ENCODE assay signal across 16 cellular contexts in genomic region chr10:101080933-101081546, GRCh38. TPM values are rescaled to one million over a fixed set of nuclear protein-coding genes. Genes with fewer than 3 reads are reported as not detected.
DNase-seq lines count a peak whose midpoint lies in the region; ATAC-seq, FAIRE-seq and TF ChIP-seq lines count a peak whose summit lies in the region.
"Had no signal": no experiment of that assay in that cellular context is flagged by ENCODE, and none has a peak within 500 bp of the region (broad histone marks: within the 10 kb centered on the region; RNA-seq: fewer than 3 reads in every experiment).

No MANE protein-coding gene starts in this region.

- no peaks in the 10 kb centered on the region for H3K79me2 ChIP-seq in HCT116 (ENCODE audit: insufficient read depth, low read length)
- no peaks in the 10 kb centered on the region for H3K79me2 ChIP-seq in GM12878 (ENCODE audit: control insufficient read depth, insufficient read depth, low read length)
- no peaks in the 10 kb centered on the region for H3K79me2 ChIP-seq in keratinocyte (ENCODE audit: control insufficient read depth, insufficient read depth, low read length)

- dilution Hi-C loops in keratinocyte (cut with MboI; ENCODE audit: extremely low pct_ligation_motif_present, low sequenced_read_pairs), result no loop called here

- in situ Hi-C loops in GM12878 (cut with MboI), result no loop called here

- H3K9ac ChIP-seq in HCT116 (ENCODE audit: low read length) (no peak overlapping the region), GM12878 (ENCODE audit: control insufficient read depth, insufficient read depth, low read length) (no peak overlapping the region), keratinocyte (ENCODE audit: control insufficient read depth, extremely low read depth, insufficient read depth, low read length) (no peak overlapping the region)
- H3K9ac ChIP-seq: BLaER1 treated with 17β-estradiol and CSF1 and Interleukin-3, amounts not matched to agents 10 nM and 100 nM had no signal

- SMC1A ChIA-PET in GM12878 (lab: Charles Lee; ENCODE audit: uncharacterized antibody, unreplicated experiment), result no interaction called here

- intact Hi-C loops in HCT116 (cut with micrococcal nuclease) (no loop called here), GM12878 (cut with micrococcal nuclease; ENCODE audit: unreplicated experiment) (no loop called here)
- intact Hi-C loops in naive thymus-derived CD4-positive, alpha-beta T cell (cut with micrococcal nuclease), result no loop called here

- no peaks in the 10 kb centered on the region for H3K9me3 Mint-ChIP-seq in CD8-positive, alpha-beta memory T cell
- H3K9me3 Mint-ChIP-seq in naive thymus-derived CD4-positive, alpha-beta T cell, result peaks cover 0 to 2% (median 0%) of the 10 kb centered on the region in 11 donors
- H3K9me3 Mint-ChIP-seq: central memory CD8-positive, alpha-beta T cell had no signal

- TF ChIP-seq POLR2A in HCT116 (IDR thresholded peaks at IDR 0.05; ENCODE audit: borderline replicate concordance, extremely low read depth, insufficient read depth, insufficient read length) (no peak), GM12878 (IDR thresholded peaks at IDR 0.05; ENCODE audit: low read depth, low read length) (no peak)

- peaks cover 24 to 74% of the 10 kb centered on the region in 2 donors for H3K27me3 Mint-ChIP-seq in CD8-positive, alpha-beta memory T cell
- peaks cover 38 to 64% (median 59%) of the 10 kb centered on the region in 5 donors for H3K27me3 Mint-ChIP-seq in naive thymus-derived CD4-positive, alpha-beta T cell

- no peak for FAIRE-seq in GM12878 (lab: Jason Lieb, UNC)
- peak; percentile 83 for FAIRE-seq in keratinocyte (lab: Jason Lieb, UNC)
- FAIRE-seq: islet of Langerhans had no signal

- H3K36me3 Mint-ChIP-seq in CD8-positive, alpha-beta memory T cell, result no peaks in the 10 kb centered on the region
- peaks cover 0 to 9% (median 0%) of the 10 kb centered on the region in 5 donors for H3K36me3 Mint-ChIP-seq in naive thymus-derived CD4-positive, alpha-beta T cell

- POLR2A ChIA-PET in HCT116 (lab: Charles Lee) (no interaction called here), GM12878 (lab: Charles Lee) (no interaction called here)
- POLR2A ChIA-PET in CD8-positive, alpha-beta memory T cell (lab: Charles Lee), result no interaction called here
- POLR2A ChIA-PET in naive thymus-derived CD4-positive, alpha-beta T cell (lab: Charles Lee), result no interaction called here

- no peaks in the 10 kb centered on the region for H4K20me1 ChIP-seq in HCT116 (ENCODE audit: insufficient read depth)
- H4K20me1 ChIP-seq in GM12878 (ENCODE audit: control insufficient read depth, insufficient read depth), result no peaks in the 10 kb centered on the region; the same call in 1 of the 2 replicates
- no peaks in the 10 kb centered on the region for H4K20me1 ChIP-seq in keratinocyte (ENCODE audit: control insufficient read depth, extremely low read depth, insufficient read depth, low read length)

- no peaks in the 10 kb centered on the region for H3K4me1 Mint-ChIP-seq in CD8-positive, alpha-beta memory T cell
- H3K4me1 Mint-ChIP-seq in naive thymus-derived CD4-positive, alpha-beta T cell, result no peaks in the 10 kb centered on the region
- H3K4me1 Mint-ChIP-seq: central memory CD8-positive, alpha-beta T cell had no signal

- H3K9me2 ChIP-seq in HCT116 (ENCODE audit: insufficient read depth), result no peaks in the 10 kb centered on the region

- H3K4me1 ChIP-seq in HCT116 (ENCODE audit: control insufficient read depth in 1 of 2, insufficient read depth in 2 of 2, low read length in 2 of 2) (no peaks in the 10 kb centered on the region), GM12878 (ENCODE audit: control insufficient read depth, insufficient read depth, low read length) (no peaks in the 10 kb centered on the region), keratinocyte (ENCODE audit: control insufficient read depth, extremely low read depth, insufficient read depth, low read length) (peaks cover 7% of the 10 kb centered on the region)
- no peaks in the 10 kb centered on the region for H3K4me1 ChIP-seq in CD8-positive, alpha-beta memory T cell (ENCODE audit: insufficient read depth, low read length)
- H3K4me1 ChIP-seq in naive thymus-derived CD4-positive, alpha-beta T cell (ENCODE audit: control insufficient read depth in 2 of 2, insufficient read depth in 2 of 2, low read length in 2 of 2), result no peaks in the 10 kb centered on the region
- H3K4me1 ChIP-seq: esophagus squamous epithelium had no signal

- H3K27ac Mint-ChIP-seq in CD8-positive, alpha-beta memory T cell, result peak overlapping the region in 1 of 8 donors; percentile 48
- no peak overlapping the region for H3K27ac Mint-ChIP-seq in naive thymus-derived CD4-positive, alpha-beta T cell

- no peak overlapping the region for H2AFZ ChIP-seq in HCT116 (ENCODE audit: low read depth, low read length, poor library complexity, severe bottlenecking)
- H2AFZ ChIP-seq in GM12878 (ENCODE audit: control insufficient read depth, low read depth, low read length), result no peak overlapping the region
- no peak overlapping the region for H2AFZ ChIP-seq in keratinocyte (ENCODE audit: control insufficient read depth, low read length)

- H3K36me3 ChIP-seq in HCT116 (ENCODE audit: control insufficient read depth in 1 of 2, insufficient read depth in 2 of 2, low read length in 2 of 2), result no peaks in the 10 kb centered on the region
- H3K36me3 ChIP-seq in GM12878 (ENCODE audit: control insufficient read depth in 2 of 2, insufficient read depth in 2 of 2, low read length in 1 of 2), result no peaks in the 10 kb centered on the region
- H3K36me3 ChIP-seq in keratinocyte (ENCODE audit: control insufficient read depth in 2 of 2, extremely low read depth in 1 of 2, insufficient read depth in 2 of 2, low read length in 2 of 2), result no peaks in the 10 kb centered on the region
- no peaks in the 10 kb centered on the region for H3K36me3 ChIP-seq in CD8-positive, alpha-beta memory T cell (ENCODE audit: insufficient read depth, low read length)
- H3K36me3 ChIP-seq in naive thymus-derived CD4-positive, alpha-beta T cell (ENCODE audit: control insufficient read depth in 2 of 3, insufficient read depth in 3 of 3, low read length in 3 of 3), result no peaks in the 10 kb centered on the region
- H3K36me3 ChIP-seq: BLaER1 treated with 17β-estradiol and CSF1 and Interleukin-3, amounts not matched to agents 10 nM and 100 nM; esophagus squamous epithelium had no signal

- no peak overlapping the region for H3K4me3 Mint-ChIP-seq in CD8-positive, alpha-beta memory T cell
- H3K4me3 Mint-ChIP-seq in naive thymus-derived CD4-positive, alpha-beta T cell, result no peak overlapping the region
- H3K4me3 Mint-ChIP-seq: central memory CD8-positive, alpha-beta T cell had no signal

- CTCF ChIA-PET in HCT116 (lab: Charles Lee), result no interaction called here
- CTCF ChIA-PET in GM12878 (lab: Yijun Ruan, JAX), result interaction anchor here (0.7 to 2.0 kb wide), 3 partner anchors 15 to 60 kb away, joined by 3 to 6 read pairs (median 3); no protein-coding TSS in a partner anchor
- CTCF ChIA-PET in CD8-positive, alpha-beta memory T cell (lab: Charles Lee), result interaction anchor here (1.0 to 1.5 kb wide), 2 partner anchors 15 to 61 kb away, joined by 3 to 5 read pairs; no protein-coding TSS in a partner anchor
- CTCF ChIA-PET in naive thymus-derived CD4-positive, alpha-beta T cell (lab: Charles Lee), result no interaction called here

- BruUV-seq in HCT116 (replicated peaks; lab: Mats Ljungman, UMichigan), result no TSS peak
- BruUV-seq in GM12878 (replicated peaks; lab: Mats Ljungman, UMichigan), result no TSS peak

- ATAC-seq in HCT116 (0 out of 2 replicates have a peak, but pooled peaks have one; percentile 38), GM12878 (no peak), HG03469 (IDR thresholded peaks at IDR 0.05; ENCODE audit: unreplicated experiment) (no peak)
- ATAC-seq in naive thymus-derived CD4-positive, alpha-beta T cell, result no peak
- ATAC-seq: right cardiac atrium had no signal

- TF ChIP-seq CTCF in HCT116 (IDR thresholded peaks at IDR 0.05 in 2 of 3, conservative IDR thresholded peaks at IDR 0.05 in 1 of 3; ENCODE audit: borderline replicate concordance in 1 of 3, insufficient read depth in 1 of 3, low read depth in 2 of 3, low read length in 2 of 3) (no peak), GM12878 (IDR thresholded peaks at IDR 0.05 in 2 of 3, conservative IDR thresholded peaks at IDR 0.05 in 1 of 3; ENCODE audit: control insufficient read depth in 2 of 3, extremely low read depth in 1 of 3, insufficient read depth in 1 of 3, low read depth in 3 of 3, low read length in 3 of 3) (no peak), keratinocyte (optimal IDR thresholded peaks at IDR 0.05 in 1 of 3, IDR thresholded peaks at IDR 0.05 in 1 of 3, conservative IDR thresholded peaks at IDR 0.05 in 1 of 3; ENCODE audit: extremely low read depth in 1 of 3, insufficient read depth in 2 of 3, low read length in 3 of 3) (no peak)

- no peak overlapping the region for H3K4me3 ChIP-seq in HCT116 (replicated peaks in 1 of 2; ENCODE audit: low read depth in 1 of 2, low read length in 2 of 2)
- no peak overlapping the region for H3K4me3 ChIP-seq in GM12878
- no peak overlapping the region for H3K4me3 ChIP-seq in keratinocyte (ENCODE audit: control insufficient read depth in 2 of 3, extremely low read depth in 1 of 3, insufficient read depth in 2 of 3, low read depth in 1 of 3, low read length in 3 of 3)
- no peak overlapping the region for H3K4me3 ChIP-seq in CD8-positive, alpha-beta memory T cell (ENCODE audit: low read length)
- no peak overlapping the region for H3K4me3 ChIP-seq in naive thymus-derived CD4-positive, alpha-beta T cell (ENCODE audit: low read length)
- H3K4me3 ChIP-seq: BLaER1 treated with 17β-estradiol and CSF1 and Interleukin-3, amounts not matched to agents 10 nM and 100 nM; esophagus squamous epithelium had no signal

- no peak overlapping the region for H3K27ac ChIP-seq in HCT116 (ENCODE audit: low read depth, low read length)
- H3K27ac ChIP-seq in GM12878 (ENCODE audit: control insufficient read depth, insufficient read depth), result no peak overlapping the region
- no peak overlapping the region for H3K27ac ChIP-seq in keratinocyte (ENCODE audit: control insufficient read depth, insufficient read depth, low read length)
- H3K27ac ChIP-seq in CD8-positive, alpha-beta memory T cell (ENCODE audit: low read depth, low read length), result no peak overlapping the region
- no peak overlapping the region for H3K27ac ChIP-seq in naive thymus-derived CD4-positive, alpha-beta T cell (ENCODE audit: low read depth, low read length)
- H3K27ac ChIP-seq: BLaER1 treated with 17β-estradiol and CSF1 and Interleukin-3, amounts not matched to agents 10 nM and 100 nM; esophagus squamous epithelium had no signal

- 40% methylated on average over 4 of the region's 4 CpGs for WGBS in GM12878 (ENCODE audit: insufficient coverage, insufficient replicate concordance, low lambda C conversion rate, missing lambda C conversion rate)

- TF ChIP-seq RAD21 in HCT116 (IDR thresholded peaks at IDR 0.05; ENCODE audit: low read depth) (no peak), GM12878 (IDR thresholded peaks at IDR 0.05; ENCODE audit: insufficient read depth, low read depth, low read length) (no peak)

- RAD21 ChIA-PET in HCT116 (lab: Charles Lee; ENCODE audit: low non-redundant PET in 1 of 2, low total read pairs in 2 of 2, uncharacterized antibody in 2 of 2, unreplicated experiment in 2 of 2) (no interaction called here), GM12878 (lab: Charles Lee; ENCODE audit: unreplicated experiment) (no interaction called here)

- peaks cover 57% of the 10 kb centered on the region; the same call in 1 of the 2 replicates for H3K27me3 ChIP-seq in HCT116 (ENCODE audit: insufficient read depth, low read length)
- peaks cover 3 to 10% of the 10 kb centered on the region in 2 experiments; a peak in 3 of 4 replicates for H3K27me3 ChIP-seq in GM12878 (replicated peaks in 1 of 2; ENCODE audit: control insufficient read depth in 2 of 2, insufficient read depth in 2 of 2, low read length in 1 of 2)
- H3K27me3 ChIP-seq in keratinocyte (ENCODE audit: control insufficient read depth, extremely low read depth, insufficient read depth, low read length), result peaks cover 19% of the 10 kb centered on the region
- H3K27me3 ChIP-seq in CD8-positive, alpha-beta memory T cell (ENCODE audit: insufficient read depth, low read length, poor library complexity, severe bottlenecking), result no peaks in the 10 kb centered on the region
- no peaks in the 10 kb centered on the region for H3K27me3 ChIP-seq in naive thymus-derived CD4-positive, alpha-beta T cell (ENCODE audit: control insufficient read depth in 2 of 2, insufficient read depth in 2 of 2, low read length in 2 of 2)

- H3K9me1 ChIP-seq in keratinocyte (ENCODE audit: control insufficient read depth, extremely low read depth, insufficient read depth, low read length), result no peaks in the 10 kb centered on the region

- H3K4me2 ChIP-seq in HCT116 (ENCODE audit: low read length) (no peak overlapping the region), GM12878 (ENCODE audit: control insufficient read depth, insufficient read depth) (no peak overlapping the region), keratinocyte (ENCODE audit: control insufficient read depth, extremely low read depth, insufficient read depth, low read depth, low read length) (no peak overlapping the region)
- H3K4me2 ChIP-seq: BLaER1 treated with 17β-estradiol and CSF1 and Interleukin-3, amounts not matched to agents 10 nM and 100 nM had no signal

- DNase-seq in AG08396 (ENCODE audit: low spot score) (peak; percentile 61), HCT116 (ENCODE audit: low read depth, low spot score) (no peak), GM12878 (ENCODE audit: low read depth, low spot score) (no peak), keratinocyte (ENCODE audit: low read depth, low spot score) (no peak), NCI-H524 treated with DMSO at 0.1 percent for 48 hours (lab: John Stamatoyannopoulos, UW) (no peak)
- no peak for DNase-seq in CD8-positive, alpha-beta memory T cell
- DNase-seq in naive thymus-derived CD4-positive, alpha-beta T cell, result no peak
- DNase-seq: activated CD4-positive, alpha-beta T cell treated with anti-CD3 and anti-CD28 coated beads, Interleukin-2, amount 50 U/mL, for 48 hours; esophagus squamous epithelium; GDM1; right cardiac atrium had no signal

- no peak for TF ChIP-seq EP300 in GM12878 (IDR thresholded peaks at IDR 0.05; ENCODE audit: borderline replicate concordance in 1 of 2, control insufficient read depth in 1 of 2, low read depth in 2 of 2, low read length in 2 of 2)

- H3K9me3 ChIP-seq in HCT116 (ENCODE audit: control insufficient read depth in 1 of 2, insufficient read depth in 1 of 2, low read depth in 1 of 2, low read length in 2 of 2) (no peaks in the 10 kb centered on the region), GM12878 (replicated peaks; ENCODE audit: control insufficient read depth, insufficient read depth, low read length) (no peaks in the 10 kb centered on the region), keratinocyte (ENCODE audit: control insufficient read depth, low read depth, low read length) (no peaks in the 10 kb centered on the region)
- no peaks in the 10 kb centered on the region for H3K9me3 ChIP-seq in CD8-positive, alpha-beta memory T cell (ENCODE audit: low read length)
- no peaks in the 10 kb centered on the region for H3K9me3 ChIP-seq in naive thymus-derived CD4-positive, alpha-beta T cell (ENCODE audit: control insufficient read depth in 2 of 3, low read length in 3 of 3)
- H3K9me3 ChIP-seq: BLaER1 treated with 17β-estradiol and CSF1 and Interleukin-3, amounts not matched to agents 10 nM and 100 nM; esophagus squamous epithelium had no signal

RNA-seq across cellular contexts. Expression of gene KAZALD1, which starts 19.3 kb away (rescaled TPM):
- total RNA-seq in HCT116 (2021; ENCODE audit: unreplicated experiment) (16.0 TPM), GM12878 (2014; rRNA removed) (2.3 and 2.8 TPM in 2 replicates), GM12878 (2014; rRNA removed; fragmentation: Illumina TruSeq; extraction: Trizol) (2.1 and 3.3 TPM in 2 replicates), GM12878 (2021) (4.3 and 4.7 TPM in 2 replicates)
- polyA plus RNA-seq in HCT116 (2012), result 8.1 and 9.4 TPM in 2 replicates
- total RNA-seq in GM12878 (2013; cell fraction: nucleolus; rRNA removed), result 4.8 and 6.2 TPM in 2 replicates
- polyA plus RNA-seq in GM12878 (2011; ENCODE audit: low read depth), result 0.58 TPM
- polyA plus RNA-seq in GM12878 (2011; rRNA removed) (1.1 and 2.2 TPM in 2 replicates), GM12878 (2014; fragmentation: Illumina TruSeq; extraction: Trizol) (0.90 and 1.0 TPM in 2 replicates), GM12878 (2014; fragmentation: Nextera tagmentation; extraction: Ambion mirVana) (under 1 TPM; 0.10 to 0.26 TPM), GM12878 (2014; rRNA removed) (3.1 and 3.5 TPM in 2 replicates), GM12878 (2016; fragmentation: Nextera tagmentation; extraction: Ambion mirVana) (1 to 10 TPM; 1.0 to 1.7 TPM), keratinocyte (0.08 to 0.18 TPM (median 0.18 TPM) in 3 replicates)
- polyA plus RNA-seq in GM12878 (2011; cell fraction: cytosol; rRNA removed), result 2.7 and 4.4 TPM in 2 replicates
- polyA plus RNA-seq in GM12878 (2011; cell fraction: nucleus; rRNA removed), result 7.6 and 12.3 TPM in 2 replicates
- 0.80 and 1.7 TPM in 2 replicates for polyA plus RNA-seq in GM12878 (2012)
- polyA minus RNA-seq in GM12878 (2011; rRNA and poly(A)+ RNA removed), result 1.2 and 4.7 TPM in 2 replicates
- 1.6 and 4.1 TPM in 2 replicates for polyA minus RNA-seq in GM12878 (2011; cell fraction: cytosol; rRNA and poly(A)+ RNA removed)
- 6.9 and 15.1 TPM in 2 replicates for polyA minus RNA-seq in GM12878 (2011; cell fraction: nucleus; rRNA and poly(A)+ RNA removed)
- polyA plus RNA-seq in keratinocyte (2011; ENCODE audit: low read depth), result 0.40 TPM
- polyA plus RNA-seq in keratinocyte (2011; cell fraction: cytosol; rRNA removed), result 0.06 and 0.07 TPM in 2 replicates
- 0.11 TPM in 1 of 2 replicates, not detected in the other for polyA plus RNA-seq in keratinocyte (2011; cell fraction: nucleus; rRNA removed)
- 0.18 and 0.72 TPM in 2 replicates for polyA plus RNA-seq in keratinocyte (2012; ENCODE audit: low replicate concordance)
- 0.36 to 0.38 TPM in 2 of 3 replicates, not detected in the other for polyA minus RNA-seq in keratinocyte
- polyA minus RNA-seq in keratinocyte (2011; cell fraction: cytosol; rRNA and poly(A)+ RNA removed), result 0.96 TPM
- polyA minus RNA-seq in keratinocyte (2011; cell fraction: nucleus; rRNA and poly(A)+ RNA removed), result not detected in 2 replicates
- under 1 TPM; 0.18 to 0.20 TPM for total RNA-seq in CD8-positive, alpha-beta memory T cell
- polyA plus RNA-seq in CD8-positive, alpha-beta memory T cell, result not detected
- 1 to 10 TPM in 1 of 5 experiments, under 1 TPM in 2, not detected in 2; 0.22 to 1.5 (median 0.29) TPM for total RNA-seq in naive thymus-derived CD4-positive, alpha-beta T cell
- polyA plus RNA-seq in naive thymus-derived CD4-positive, alpha-beta T cell, result not detected

RNA-seq across cellular contexts. Expression of gene SFXN3, which starts 50.0 kb away (rescaled TPM):
- 52.5 TPM for total RNA-seq in HCT116 (2021; ENCODE audit: unreplicated experiment)
- polyA plus RNA-seq in HCT116 (2012), result 54.6 and 59.3 TPM in 2 replicates
- 10.8 and 13.6 TPM in 2 replicates for total RNA-seq in GM12878 (2013; cell fraction: nucleolus; rRNA removed)
- total RNA-seq in GM12878 (2014; rRNA removed), result 1.1 and 1.2 TPM in 2 replicates
- total RNA-seq in GM12878 (2014; rRNA removed; fragmentation: Illumina TruSeq; extraction: Trizol), result 0.63 and 1.1 TPM in 2 replicates
- 1.0 and 1.2 TPM in 2 replicates for total RNA-seq in GM12878 (2021)
- 1.1 TPM for polyA plus RNA-seq in GM12878 (2011; ENCODE audit: low read depth)
- 8.7 and 11.3 TPM in 2 replicates for polyA plus RNA-seq in GM12878 (2011; rRNA removed)
- 14.5 and 15.4 TPM in 2 replicates for polyA plus RNA-seq in GM12878 (2011; cell fraction: cytosol; rRNA removed)
- 29.3 and 42.3 TPM in 2 replicates for polyA plus RNA-seq in GM12878 (2011; cell fraction: nucleus; rRNA removed)
- polyA plus RNA-seq in GM12878 (2012), result 1.7 and 4.3 TPM in 2 replicates
- polyA plus RNA-seq in GM12878 (2014; fragmentation: Illumina TruSeq; extraction: Trizol), result 1.3 and 1.7 TPM in 2 replicates
- polyA plus RNA-seq in GM12878 (2014; fragmentation: Nextera tagmentation; extraction: Ambion mirVana), result under 1 TPM; 0.05 to 0.44 TPM
- polyA plus RNA-seq in GM12878 (2014; rRNA removed), result 1.7 and 2.5 TPM in 2 replicates
- polyA plus RNA-seq in GM12878 (2016; fragmentation: Nextera tagmentation; extraction: Ambion mirVana), result 1 to 10 TPM in 1 of 2 experiments, under 1 TPM in 1; 0.56 to 1.2 TPM
- 4.9 and 11.1 TPM in 2 replicates for polyA minus RNA-seq in GM12878 (2011; rRNA and poly(A)+ RNA removed)
- 7.1 and 11.8 TPM in 2 replicates for polyA minus RNA-seq in GM12878 (2011; cell fraction: cytosol; rRNA and poly(A)+ RNA removed)
- polyA minus RNA-seq in GM12878 (2011; cell fraction: nucleus; rRNA and poly(A)+ RNA removed), result 6.2 and 6.5 TPM in 2 replicates
- polyA plus RNA-seq in keratinocyte, result 77.0 to 102 TPM (median 78.7 TPM) in 3 replicates
- 16.3 TPM for polyA plus RNA-seq in keratinocyte (2011; ENCODE audit: low read depth)
- polyA plus RNA-seq in keratinocyte (2011; cell fraction: cytosol; rRNA removed), result 46.8 and 54.3 TPM in 2 replicates
- polyA plus RNA-seq in keratinocyte (2011; cell fraction: nucleus; rRNA removed), result 223 and 238 TPM in 2 replicates
- 29.7 and 42.9 TPM in 2 replicates for polyA plus RNA-seq in keratinocyte (2012; ENCODE audit: low replicate concordance)
- polyA minus RNA-seq in keratinocyte, result 101 to 143 TPM (median 111 TPM) in 3 replicates
- 110 TPM for polyA minus RNA-seq in keratinocyte (2011; cell fraction: cytosol; rRNA and poly(A)+ RNA removed)
- 45.5 and 69.4 TPM in 2 replicates for polyA minus RNA-seq in keratinocyte (2011; cell fraction: nucleus; rRNA and poly(A)+ RNA removed)
- 10 to 100 TPM; 25.2 to 26.5 TPM for total RNA-seq in CD8-positive, alpha-beta memory T cell
- 17.6 TPM for polyA plus RNA-seq in CD8-positive, alpha-beta memory T cell
- 10 to 100 TPM; 33.7 to 90.4 (median 48.4) TPM for total RNA-seq in naive thymus-derived CD4-positive, alpha-beta T cell
- polyA plus RNA-seq in naive thymus-derived CD4-positive, alpha-beta T cell, result 10 to 100 TPM; 12.6 to 13.2 TPM

RNA-seq across cellular contexts. Expression of gene TLX1, which starts 50.1 kb away (rescaled TPM):
- total RNA-seq in HCT116 (2021; ENCODE audit: unreplicated experiment) (not detected), GM12878 (2014; rRNA removed) (not detected in 2 replicates), GM12878 (2014; rRNA removed; fragmentation: Illumina TruSeq; extraction: Trizol) (not detected in 2 replicates), GM12878 (2021) (not detected in 2 replicates)
- polyA plus RNA-seq in HCT116 (2012), result 0.09 and 0.42 TPM in 2 replicates
- total RNA-seq in GM12878 (2013; cell fraction: nucleolus; rRNA removed), result not detected in 2 replicates
- not detected for polyA plus RNA-seq in GM12878 (2011; ENCODE audit: low read depth)
- polyA plus RNA-seq in GM12878 (2011; rRNA removed) (not detected in 2 replicates), GM12878 (2014; fragmentation: Illumina TruSeq; extraction: Trizol) (not detected in 2 replicates), GM12878 (2014; fragmentation: Nextera tagmentation; extraction: Ambion mirVana) (not detected), GM12878 (2014; rRNA removed) (not detected in 2 replicates), GM12878 (2016; fragmentation: Nextera tagmentation; extraction: Ambion mirVana) (not detected), keratinocyte (not detected in 3 replicates)
- polyA plus RNA-seq in GM12878 (2011; cell fraction: cytosol; rRNA removed), result not detected in 2 replicates
- polyA plus RNA-seq in GM12878 (2011; cell fraction: nucleus; rRNA removed), result not detected in 2 replicates
- polyA plus RNA-seq in GM12878 (2012), result not detected in 2 replicates
- polyA minus RNA-seq in GM12878 (2011; rRNA and poly(A)+ RNA removed), result 0.10 TPM in 1 of 2 replicates, not detected in the other
- polyA minus RNA-seq in GM12878 (2011; cell fraction: cytosol; rRNA and poly(A)+ RNA removed), result not detected in 2 replicates
- not detected in 2 replicates for polyA minus RNA-seq in GM12878 (2011; cell fraction: nucleus; rRNA and poly(A)+ RNA removed)
- polyA plus RNA-seq in keratinocyte (2011; ENCODE audit: low read depth), result not detected
- polyA plus RNA-seq in keratinocyte (2011; cell fraction: cytosol; rRNA removed), result not detected in 2 replicates
- not detected in 2 replicates for polyA plus RNA-seq in keratinocyte (2011; cell fraction: nucleus; rRNA removed)
- polyA plus RNA-seq in keratinocyte (2012; ENCODE audit: low replicate concordance), result not detected in 2 replicates
- polyA minus RNA-seq in keratinocyte, result not detected in 3 replicates
- polyA minus RNA-seq in keratinocyte (2011; cell fraction: cytosol; rRNA and poly(A)+ RNA removed), result not detected
- polyA minus RNA-seq in keratinocyte (2011; cell fraction: nucleus; rRNA and poly(A)+ RNA removed), result not detected in 2 replicates
- not detected for total RNA-seq in CD8-positive, alpha-beta memory T cell
- not detected for polyA plus RNA-seq in CD8-positive, alpha-beta memory T cell
- total RNA-seq in naive thymus-derived CD4-positive, alpha-beta T cell, result not detected
- polyA plus RNA-seq in naive thymus-derived CD4-positive, alpha-beta T cell, result not detected
- total RNA-seq: esophagus squamous epithelium; T-helper 1 cell treated with Interleukin-12 subunit alpha and Interleukin-12 subunit beta and Interleukin-4 antibody, amounts not matched to agents 30 ng/mL and 1 ng/mL, for 36 hours had no signal

RNA-seq across cellular contexts. Expression of gene PDZD7, which starts 50.1 kb away (rescaled TPM):
- 6.1 TPM for total RNA-seq in HCT116 (2021; ENCODE audit: unreplicated experiment)
- 4.8 and 6.1 TPM in 2 replicates for polyA plus RNA-seq in HCT116 (2012)
- total RNA-seq in GM12878 (2013; cell fraction: nucleolus; rRNA removed), result not detected in 2 replicates
- total RNA-seq in GM12878 (2014; rRNA removed), result not detected in 2 replicates
- not detected in 2 replicates for total RNA-seq in GM12878 (2014; rRNA removed; fragmentation: Illumina TruSeq; extraction: Trizol)
- not detected in 2 replicates for total RNA-seq in GM12878 (2021)
- polyA plus RNA-seq in GM12878 (2011; ENCODE audit: low read depth), result not detected
- polyA plus RNA-seq in GM12878 (2011; rRNA removed), result 0.01 TPM in 1 of 2 replicates, not detected in the other
- 0.01 and 0.02 TPM in 2 replicates for polyA plus RNA-seq in GM12878 (2011; cell fraction: cytosol; rRNA removed)
- 0.04 and 0.07 TPM in 2 replicates for polyA plus RNA-seq in GM12878 (2011; cell fraction: nucleus; rRNA removed)
- polyA plus RNA-seq in GM12878 (2012), result 0.03 TPM in 1 of 2 replicates, not detected in the other
- polyA plus RNA-seq in GM12878 (2014; fragmentation: Illumina TruSeq; extraction: Trizol), result 0.03 TPM in 1 of 2 replicates, not detected in the other
- not detected for polyA plus RNA-seq in GM12878 (2014; fragmentation: Nextera tagmentation; extraction: Ambion mirVana)
- polyA plus RNA-seq in GM12878 (2014; rRNA removed), result 0.03 TPM in 1 of 2 replicates, not detected in the other
- polyA plus RNA-seq in GM12878 (2016; fragmentation: Nextera tagmentation; extraction: Ambion mirVana), result under 1 TPM in 1 of 2 experiments, not detected in 1; 0.20 TPM
- not detected in 2 replicates for polyA minus RNA-seq in GM12878 (2011; rRNA and poly(A)+ RNA removed)
- polyA minus RNA-seq in GM12878 (2011; cell fraction: cytosol; rRNA and poly(A)+ RNA removed), result not detected in 2 replicates
- 0.12 TPM in 1 of 2 replicates, not detected in the other for polyA minus RNA-seq in GM12878 (2011; cell fraction: nucleus; rRNA and poly(A)+ RNA removed)
- 0.31 to 0.54 TPM (median 0.54 TPM) in 3 replicates for polyA plus RNA-seq in keratinocyte
- 0.10 TPM for polyA plus RNA-seq in keratinocyte (2011; ENCODE audit: low read depth)
- 0.15 and 0.34 TPM in 2 replicates for polyA plus RNA-seq in keratinocyte (2011; cell fraction: cytosol; rRNA removed)
- polyA plus RNA-seq in keratinocyte (2011; cell fraction: nucleus; rRNA removed), result 1.1 and 1.2 TPM in 2 replicates
- 0.34 and 1.0 TPM in 2 replicates for polyA plus RNA-seq in keratinocyte (2012; ENCODE audit: low replicate concordance)
- 0.20 to 0.40 TPM in 2 of 3 replicates, not detected in the other for polyA minus RNA-seq in keratinocyte
- polyA minus RNA-seq in keratinocyte (2011; cell fraction: cytosol; rRNA and poly(A)+ RNA removed), result not detected
- 0.11 and 0.78 TPM in 2 replicates for polyA minus RNA-seq in keratinocyte (2011; cell fraction: nucleus; rRNA and poly(A)+ RNA removed)
- under 1 TPM; 0.31 to 0.33 TPM for total RNA-seq in CD8-positive, alpha-beta memory T cell
- 0.23 TPM for polyA plus RNA-seq in CD8-positive, alpha-beta memory T cell
- total RNA-seq in naive thymus-derived CD4-positive, alpha-beta T cell, result 1 to 10 TPM in 3 of 5 experiments, under 1 TPM in 2; 0.65 to 2.8 (median 1.8) TPM
- 1 to 10 TPM in 1 of 2 donors, under 1 TPM in 1; 0.71 to 1.1 TPM for polyA plus RNA-seq in naive thymus-derived CD4-positive, alpha-beta T cell

Comparison
In these comparisons a context has a peak if more than half of its experiments do, and no peak if none do; other contexts are left out.
1. CTCF ChIA-PET loops: an anchor here in GM12878 (0.7 to 2.0 kb wide) and CD8-positive, alpha-beta memory T cell (1.0 to 1.5 kb wide); none called in HCT116 and naive thymus-derived CD4-positive, alpha-beta T cell.